In the genomic region with DNA sequence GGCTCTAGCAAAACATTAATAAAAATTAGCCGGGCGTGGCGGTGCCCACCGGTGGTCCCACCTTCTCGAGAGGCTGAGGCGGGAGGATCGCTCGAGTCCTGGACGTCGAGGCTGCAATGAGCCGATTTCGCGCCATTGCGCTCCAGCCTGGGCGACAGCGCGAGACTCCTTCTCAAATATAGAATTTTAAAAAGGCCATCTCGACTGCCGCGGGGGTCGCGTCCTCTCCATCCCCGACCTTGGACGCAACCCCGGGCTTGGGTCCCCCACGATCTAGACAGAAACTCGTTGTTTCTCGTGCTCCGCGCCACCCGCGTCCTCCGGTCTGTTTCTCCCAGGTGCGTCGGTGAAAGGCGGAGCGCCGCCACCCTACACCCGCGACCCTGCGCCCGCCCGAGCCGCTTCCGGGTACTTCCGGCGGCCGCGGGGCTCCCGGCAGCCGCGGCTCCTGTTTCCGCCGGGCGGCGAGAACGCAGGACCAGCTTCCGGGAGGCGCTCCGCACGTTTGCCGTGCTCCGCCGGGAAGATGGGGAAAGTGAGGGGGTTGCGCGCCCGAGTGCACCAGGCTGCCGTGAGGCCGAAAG, we compare ENCODE assay signal across 1 cellular context.
TF ChIP-seq lines count a peak whose summit lies in the region.

A gene with protein sequence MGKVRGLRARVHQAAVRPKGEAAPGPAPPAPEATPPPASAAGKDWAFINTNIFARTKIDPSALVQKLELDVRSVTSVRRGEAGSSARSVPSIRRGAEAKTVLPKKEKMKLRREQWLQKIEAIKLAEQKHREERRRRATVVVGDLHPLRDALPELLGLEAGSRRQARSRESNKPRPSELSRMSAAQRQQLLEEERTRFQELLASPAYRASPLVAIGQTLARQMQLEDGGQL (plus strand): TSS at position 498 of the 584 bp plus-strand sequence. CDS start 29 bp downstream, at position 527.

TF ChIP-seq in K562, 482 proteins besides CTCF, POLR2A, EP300 and RAD21 (continued from another document and continues in another):
- TF ChIP-seq, protein P1, sequence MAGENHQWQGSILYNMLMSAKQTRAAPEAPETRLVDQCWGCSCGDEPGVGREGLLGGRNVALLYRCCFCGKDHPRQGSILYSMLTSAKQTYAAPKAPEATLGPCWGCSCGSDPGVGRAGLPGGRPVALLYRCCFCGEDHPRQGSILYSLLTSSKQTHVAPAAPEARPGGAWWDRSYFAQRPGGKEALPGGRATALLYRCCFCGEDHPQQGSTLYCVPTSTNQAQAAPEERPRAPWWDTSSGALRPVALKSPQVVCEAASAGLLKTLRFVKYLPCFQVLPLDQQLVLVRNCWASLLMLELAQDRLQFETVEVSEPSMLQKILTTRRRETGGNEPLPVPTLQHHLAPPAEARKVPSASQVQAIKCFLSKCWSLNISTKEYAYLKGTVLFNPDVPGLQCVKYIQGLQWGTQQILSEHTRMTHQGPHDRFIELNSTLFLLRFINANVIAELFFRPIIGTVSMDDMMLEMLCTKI (IDR thresholded peaks at IDR 0.05; ENCODE audit: partially characterized antibody): no peak
- TF ChIP-seq ZNF224 (CRISPR knock-in tag; IDR thresholded peaks at IDR 0.05): no peak
- TF ChIP-seq, protein P2, sequence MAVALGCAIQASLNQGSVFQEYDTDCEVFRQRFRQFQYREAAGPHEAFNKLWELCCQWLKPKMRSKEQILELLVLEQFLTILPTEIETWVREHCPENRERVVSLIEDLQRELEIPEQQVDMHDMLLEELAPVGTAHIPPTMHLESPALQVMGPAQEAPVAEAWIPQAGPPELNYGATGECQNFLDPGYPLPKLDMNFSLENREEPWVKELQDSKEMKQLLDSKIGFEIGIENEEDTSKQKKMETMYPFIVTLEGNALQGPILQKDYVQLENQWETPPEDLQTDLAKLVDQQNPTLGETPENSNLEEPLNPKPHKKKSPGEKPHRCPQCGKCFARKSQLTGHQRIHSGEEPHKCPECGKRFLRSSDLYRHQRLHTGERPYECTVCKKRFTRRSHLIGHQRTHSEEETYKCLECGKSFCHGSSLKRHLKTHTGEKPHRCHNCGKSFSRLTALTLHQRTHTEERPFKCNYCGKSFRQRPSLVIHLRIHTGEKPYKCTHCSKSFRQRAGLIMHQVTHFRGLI (CRISPR knock-in tag; IDR thresholded peaks at IDR 0.05): peak; percentile 63
- TF ChIP-seq, protein P3, sequence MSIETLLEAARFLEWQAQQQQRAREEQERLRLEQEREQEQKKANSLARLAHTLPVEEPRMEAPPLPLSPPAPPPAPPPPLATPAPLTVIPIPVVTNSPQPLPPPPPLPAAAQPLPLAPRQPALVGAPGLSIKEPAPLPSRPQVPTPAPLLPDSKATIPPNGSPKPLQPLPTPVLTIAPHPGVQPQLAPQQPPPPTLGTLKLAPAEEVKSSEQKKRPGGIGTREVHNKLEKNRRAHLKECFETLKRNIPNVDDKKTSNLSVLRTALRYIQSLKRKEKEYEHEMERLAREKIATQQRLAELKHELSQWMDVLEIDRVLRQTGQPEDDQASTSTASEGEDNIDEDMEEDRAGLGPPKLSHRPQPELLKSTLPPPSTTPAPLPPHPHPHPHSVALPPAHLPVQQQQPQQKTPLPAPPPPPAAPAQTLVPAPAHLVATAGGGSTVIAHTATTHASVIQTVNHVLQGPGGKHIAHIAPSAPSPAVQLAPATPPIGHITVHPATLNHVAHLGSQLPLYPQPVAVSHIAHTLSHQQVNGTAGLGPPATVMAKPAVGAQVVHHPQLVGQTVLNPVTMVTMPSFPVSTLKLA (conservative IDR thresholded peaks at IDR 0.05): peak; percentile 85 to 93
- TF ChIP-seq CAMTA2 (CRISPR knock-in tag; conservative IDR thresholded peaks at IDR 0.05): peak; percentile 64; the same call in 1 of the 2 replicates
- no peak for TF ChIP-seq CBX8 (IDR thresholded peaks at IDR 0.05; ENCODE audit: borderline replicate concordance, extremely low read depth, low read depth, low read length, poor library complexity, severe bottlenecking)
- TF ChIP-seq ZNF24 (IDR thresholded peaks at IDR 0.05): no peak; the same call in 1 of the 2 replicates
- TF ChIP-seq, protein P4, sequence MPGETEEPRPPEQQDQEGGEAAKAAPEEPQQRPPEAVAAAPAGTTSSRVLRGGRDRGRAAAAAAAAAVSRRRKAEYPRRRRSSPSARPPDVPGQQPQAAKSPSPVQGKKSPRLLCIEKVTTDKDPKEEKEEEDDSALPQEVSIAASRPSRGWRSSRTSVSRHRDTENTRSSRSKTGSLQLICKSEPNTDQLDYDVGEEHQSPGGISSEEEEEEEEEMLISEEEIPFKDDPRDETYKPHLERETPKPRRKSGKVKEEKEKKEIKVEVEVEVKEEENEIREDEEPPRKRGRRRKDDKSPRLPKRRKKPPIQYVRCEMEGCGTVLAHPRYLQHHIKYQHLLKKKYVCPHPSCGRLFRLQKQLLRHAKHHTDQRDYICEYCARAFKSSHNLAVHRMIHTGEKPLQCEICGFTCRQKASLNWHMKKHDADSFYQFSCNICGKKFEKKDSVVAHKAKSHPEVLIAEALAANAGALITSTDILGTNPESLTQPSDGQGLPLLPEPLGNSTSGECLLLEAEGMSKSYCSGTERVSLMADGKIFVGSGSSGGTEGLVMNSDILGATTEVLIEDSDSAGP (CRISPR knock-in tag; IDR thresholded peaks at IDR 0.05): peak; percentile 66; the same call in 1 of the 2 replicates
- TF ChIP-seq, protein P5, sequence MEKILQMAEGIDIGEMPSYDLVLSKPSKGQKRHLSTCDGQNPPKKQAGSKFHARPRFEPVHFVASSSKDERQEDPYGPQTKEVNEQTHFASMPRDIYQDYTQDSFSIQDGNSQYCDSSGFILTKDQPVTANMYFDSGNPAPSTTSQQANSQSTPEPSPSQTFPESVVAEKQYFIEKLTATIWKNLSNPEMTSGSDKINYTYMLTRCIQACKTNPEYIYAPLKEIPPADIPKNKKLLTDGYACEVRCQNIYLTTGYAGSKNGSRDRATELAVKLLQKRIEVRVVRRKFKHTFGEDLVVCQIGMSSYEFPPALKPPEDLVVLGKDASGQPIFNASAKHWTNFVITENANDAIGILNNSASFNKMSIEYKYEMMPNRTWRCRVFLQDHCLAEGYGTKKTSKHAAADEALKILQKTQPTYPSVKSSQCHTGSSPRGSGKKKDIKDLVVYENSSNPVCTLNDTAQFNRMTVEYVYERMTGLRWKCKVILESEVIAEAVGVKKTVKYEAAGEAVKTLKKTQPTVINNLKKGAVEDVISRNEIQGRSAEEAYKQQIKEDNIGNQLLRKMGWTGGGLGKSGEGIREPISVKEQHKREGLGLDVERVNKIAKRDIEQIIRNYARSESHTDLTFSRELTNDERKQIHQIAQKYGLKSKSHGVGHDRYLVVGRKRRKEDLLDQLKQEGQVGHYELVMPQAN (IDR thresholded peaks at IDR 0.05; ENCODE audit: borderline replicate concordance): peak; percentile 11; the same call in 1 of the 2 replicates
- no peak for TF ChIP-seq KDM1A (IDR thresholded peaks at IDR 0.05)
- peak; percentile 43; the same call in 1 of the 2 replicates for TF ChIP-seq SMARCC2 (IDR thresholded peaks at IDR 0.05; ENCODE audit: low read depth)
- TF ChIP-seq SMARCE1 (IDR thresholded peaks at IDR 0.05): 0 out of 2 replicates have a peak, but pooled peaks have one; percentile 51
- TF ChIP-seq, protein P6, sequence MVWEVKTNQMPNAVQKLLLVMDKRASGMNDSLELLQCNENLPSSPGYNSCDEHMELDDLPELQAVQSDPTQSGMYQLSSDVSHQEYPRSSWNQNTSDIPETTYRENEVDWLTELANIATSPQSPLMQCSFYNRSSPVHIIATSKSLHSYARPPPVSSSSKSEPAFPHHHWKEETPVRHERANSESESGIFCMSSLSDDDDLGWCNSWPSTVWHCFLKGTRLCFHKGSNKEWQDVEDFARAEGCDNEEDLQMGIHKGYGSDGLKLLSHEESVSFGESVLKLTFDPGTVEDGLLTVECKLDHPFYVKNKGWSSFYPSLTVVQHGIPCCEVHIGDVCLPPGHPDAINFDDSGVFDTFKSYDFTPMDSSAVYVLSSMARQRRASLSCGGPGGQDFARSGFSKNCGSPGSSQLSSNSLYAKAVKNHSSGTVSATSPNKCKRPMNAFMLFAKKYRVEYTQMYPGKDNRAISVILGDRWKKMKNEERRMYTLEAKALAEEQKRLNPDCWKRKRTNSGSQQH (CRISPR knock-in tag; IDR thresholded peaks at IDR 0.05): peak; percentile 91
- peak; percentile 28 for TF ChIP-seq POU5F1 (IDR thresholded peaks at IDR 0.05; ENCODE audit: borderline replicate concordance, low read depth, low read length, partially characterized antibody)
- TF ChIP-seq TAF7 (tag; IDR thresholded peaks at IDR 0.05): peak; percentile 87
- TF ChIP-seq, protein P7, sequence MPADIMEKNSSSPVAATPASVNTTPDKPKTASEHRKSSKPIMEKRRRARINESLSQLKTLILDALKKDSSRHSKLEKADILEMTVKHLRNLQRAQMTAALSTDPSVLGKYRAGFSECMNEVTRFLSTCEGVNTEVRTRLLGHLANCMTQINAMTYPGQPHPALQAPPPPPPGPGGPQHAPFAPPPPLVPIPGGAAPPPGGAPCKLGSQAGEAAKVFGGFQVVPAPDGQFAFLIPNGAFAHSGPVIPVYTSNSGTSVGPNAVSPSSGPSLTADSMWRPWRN (IDR thresholded peaks at IDR 0.05; ENCODE audit: low read depth): no peak
- TF ChIP-seq, protein P8, sequence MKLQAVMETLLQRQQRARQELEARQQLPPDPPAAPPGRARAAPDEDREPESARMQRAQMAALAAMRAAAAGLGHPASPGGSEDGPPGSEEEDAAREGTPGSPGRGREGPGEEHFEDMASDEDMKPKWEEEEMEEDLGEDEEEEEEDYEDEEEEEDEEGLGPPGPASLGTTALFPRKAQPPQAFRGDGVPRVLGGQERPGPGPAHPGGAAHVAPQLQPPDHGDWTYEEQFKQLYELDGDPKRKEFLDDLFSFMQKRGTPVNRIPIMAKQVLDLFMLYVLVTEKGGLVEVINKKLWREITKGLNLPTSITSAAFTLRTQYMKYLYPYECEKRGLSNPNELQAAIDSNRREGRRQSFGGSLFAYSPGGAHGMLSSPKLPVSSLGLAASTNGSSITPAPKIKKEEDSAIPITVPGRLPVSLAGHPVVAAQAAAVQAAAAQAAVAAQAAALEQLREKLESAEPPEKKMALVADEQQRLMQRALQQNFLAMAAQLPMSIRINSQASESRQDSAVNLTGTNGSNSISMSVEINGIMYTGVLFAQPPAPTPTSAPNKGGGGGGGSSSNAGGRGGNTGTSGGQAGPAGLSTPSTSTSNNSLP (IDR thresholded peaks at IDR 0.05; ENCODE audit: borderline replicate concordance, low read depth, low read length): peak; percentile 36; the same call in 1 of the 2 replicates
- TF ChIP-seq, protein P9, sequence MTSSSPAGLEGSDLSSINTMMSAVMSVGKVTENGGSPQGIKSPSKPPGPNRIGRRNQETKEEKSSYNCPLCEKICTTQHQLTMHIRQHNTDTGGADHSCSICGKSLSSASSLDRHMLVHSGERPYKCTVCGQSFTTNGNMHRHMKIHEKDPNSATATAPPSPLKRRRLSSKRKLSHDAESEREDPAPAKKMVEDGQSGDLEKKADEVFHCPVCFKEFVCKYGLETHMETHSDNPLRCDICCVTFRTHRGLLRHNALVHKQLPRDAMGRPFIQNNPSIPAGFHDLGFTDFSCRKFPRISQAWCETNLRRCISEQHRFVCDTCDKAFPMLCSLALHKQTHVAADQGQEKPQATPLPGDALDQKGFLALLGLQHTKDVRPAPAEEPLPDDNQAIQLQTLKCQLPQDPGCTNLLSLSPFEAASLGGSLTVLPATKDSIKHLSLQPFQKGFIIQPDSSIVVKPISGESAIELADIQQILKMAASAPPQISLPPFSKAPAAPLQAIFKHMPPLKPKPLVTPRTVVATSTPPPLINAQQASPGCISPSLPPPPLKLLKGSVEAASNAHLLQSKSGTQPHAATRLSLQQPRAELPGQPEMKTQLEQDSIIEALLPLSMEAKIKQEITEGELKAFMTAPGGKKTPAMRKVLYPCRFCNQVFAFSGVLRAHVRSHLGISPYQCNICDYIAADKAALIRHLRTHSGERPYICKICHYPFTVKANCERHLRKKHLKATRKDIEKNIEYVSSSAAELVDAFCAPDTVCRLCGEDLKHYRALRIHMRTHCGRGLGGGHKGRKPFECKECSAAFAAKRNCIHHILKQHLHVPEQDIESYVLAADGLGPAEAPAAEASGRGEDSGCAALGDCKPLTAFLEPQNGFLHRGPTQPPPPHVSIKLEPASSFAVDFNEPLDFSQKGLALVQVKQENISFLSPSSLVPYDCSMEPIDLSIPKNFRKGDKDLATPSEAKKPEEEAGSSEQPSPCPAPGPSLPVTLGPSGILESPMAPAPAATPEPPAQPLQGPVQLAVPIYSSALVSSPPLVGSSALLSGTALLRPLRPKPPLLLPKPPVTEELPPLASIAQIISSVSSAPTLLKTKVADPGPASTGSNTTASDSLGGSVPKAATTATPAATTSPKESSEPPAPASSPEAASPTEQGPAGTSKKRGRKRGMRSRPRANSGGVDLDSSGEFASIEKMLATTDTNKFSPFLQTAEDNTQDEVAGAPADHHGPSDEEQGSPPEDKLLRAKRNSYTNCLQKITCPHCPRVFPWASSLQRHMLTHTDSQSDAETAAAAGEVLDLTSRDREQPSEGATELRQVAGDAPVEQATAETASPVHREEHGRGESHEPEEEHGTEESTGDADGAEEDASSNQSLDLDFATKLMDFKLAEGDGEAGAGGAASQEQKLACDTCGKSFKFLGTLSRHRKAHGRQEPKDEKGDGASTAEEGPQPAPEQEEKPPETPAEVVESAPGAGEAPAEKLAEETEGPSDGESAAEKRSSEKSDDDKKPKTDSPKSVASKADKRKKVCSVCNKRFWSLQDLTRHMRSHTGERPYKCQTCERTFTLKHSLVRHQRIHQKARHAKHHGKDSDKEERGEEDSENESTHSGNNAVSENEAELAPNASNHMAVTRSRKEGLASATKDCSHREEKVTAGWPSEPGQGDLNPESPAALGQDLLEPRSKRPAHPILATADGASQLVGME (CRISPR knock-in tag; IDR thresholded peaks at IDR 0.05): peak; percentile 93
- TF ChIP-seq TBP (optimal IDR thresholded peaks at IDR 0.05; ENCODE audit: low read depth, low read length): peak; percentile 90
- TF ChIP-seq, protein P10, sequence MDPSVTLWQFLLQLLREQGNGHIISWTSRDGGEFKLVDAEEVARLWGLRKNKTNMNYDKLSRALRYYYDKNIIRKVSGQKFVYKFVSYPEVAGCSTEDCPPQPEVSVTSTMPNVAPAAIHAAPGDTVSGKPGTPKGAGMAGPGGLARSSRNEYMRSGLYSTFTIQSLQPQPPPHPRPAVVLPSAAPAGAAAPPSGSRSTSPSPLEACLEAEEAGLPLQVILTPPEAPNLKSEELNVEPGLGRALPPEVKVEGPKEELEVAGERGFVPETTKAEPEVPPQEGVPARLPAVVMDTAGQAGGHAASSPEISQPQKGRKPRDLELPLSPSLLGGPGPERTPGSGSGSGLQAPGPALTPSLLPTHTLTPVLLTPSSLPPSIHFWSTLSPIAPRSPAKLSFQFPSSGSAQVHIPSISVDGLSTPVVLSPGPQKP (CRISPR knock-in tag; IDR thresholded peaks at IDR 0.05): no peak
- peak; percentile 89 for TF ChIP-seq POLR2AphosphoS5 (IDR thresholded peaks at IDR 0.05; ENCODE audit: control insufficient read depth, insufficient read depth, low read depth, low read length)
- TF ChIP-seq, protein P11, sequence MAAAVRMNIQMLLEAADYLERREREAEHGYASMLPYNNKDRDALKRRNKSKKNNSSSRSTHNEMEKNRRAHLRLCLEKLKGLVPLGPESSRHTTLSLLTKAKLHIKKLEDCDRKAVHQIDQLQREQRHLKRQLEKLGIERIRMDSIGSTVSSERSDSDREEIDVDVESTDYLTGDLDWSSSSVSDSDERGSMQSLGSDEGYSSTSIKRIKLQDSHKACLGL (CRISPR knock-in tag; IDR thresholded peaks at IDR 0.05; ENCODE audit: borderline replicate concordance, poor library complexity, severe bottlenecking): peak; percentile 94
- TF ChIP-seq SP2 (IDR thresholded peaks at IDR 0.05; ENCODE audit: extremely low read depth, low read depth, low read length, poor library complexity, severe bottlenecking): peak; percentile 24
- TF ChIP-seq TCF7 (IDR thresholded peaks at IDR 0.05; ENCODE audit: borderline replicate concordance): peak; percentile 70; the same call in 1 of the 2 replicates
- peak; percentile 71; the same call in 1 of the 2 replicates for TF ChIP-seq ZNF766 (CRISPR knock-in tag; conservative IDR thresholded peaks at IDR 0.05)
- TF ChIP-seq CHD1 (IDR thresholded peaks at IDR 0.05; ENCODE audit: low read length): no peak
- peak; percentile 61; the same call in 1 of the 2 replicates for TF ChIP-seq JUNB (CRISPR knock-in tag; conservative IDR thresholded peaks at IDR 0.05)
